In the genomic region with DNA sequence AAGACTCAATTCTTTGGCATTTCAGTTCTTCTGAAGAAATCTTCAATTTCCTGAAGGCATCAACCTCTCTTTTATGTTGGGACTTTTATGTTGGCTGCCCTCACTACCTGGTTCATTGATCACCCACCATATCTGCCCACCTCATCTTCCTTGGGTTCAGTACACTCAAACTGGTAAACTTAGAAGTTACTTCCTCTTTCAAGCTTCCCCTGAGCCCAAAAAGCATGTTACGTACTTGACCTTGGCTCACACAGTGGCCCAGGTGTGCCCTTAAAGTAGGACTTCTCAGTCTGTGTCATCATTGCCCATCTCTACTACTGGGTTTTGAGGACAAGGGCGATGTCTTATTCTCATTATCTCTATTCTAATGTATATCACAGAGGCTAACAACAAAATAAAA, we compare ENCODE assay signal across 28 cellular contexts.
DNase-seq lines count a peak whose midpoint lies in the region; ATAC-seq, FAIRE-seq and TF ChIP-seq lines count a peak whose summit lies in the region.
"Had no signal": no experiment of that assay in that cellular context is flagged by ENCODE, and none has a peak within 500 bp of the region (broad histone marks: within the 10 kb centered on the region; RNA-seq: fewer than 3 reads in every experiment).

No MANE protein-coding gene starts in this region.

- H4K20me1 ChIP-seq in H1 (replicated peaks in 1 of 2; ENCODE audit: control insufficient read depth in 1 of 2, insufficient read depth in 2 of 2, low read length in 2 of 2), result no peaks in the 10 kb centered on the region

- no peak overlapping the region for H2BK120ac ChIP-seq in H1 (replicated peaks; ENCODE audit: low read depth, low read length)

- WGBS in H1 (ENCODE audit: extremely low coverage in 1 of 2, insufficient coverage in 1 of 2, insufficient read length in 1 of 2, insufficient replicate concordance in 2 of 2, low coverage in 1 of 2, low lambda C conversion rate in 2 of 2, missing lambda C conversion rate in 1 of 2), 2 experiments, result 88% methylated on average over 2 of the region's 2 CpGs; no CpG with 5 or more reads in 1 of the 2 experiments

- ATAC-seq in GM18868 (IDR thresholded peaks at IDR 0.05; ENCODE audit: unreplicated experiment), result peak; percentile 93
- peak; percentile 47 for ATAC-seq in GM21619 (IDR thresholded peaks at IDR 0.05; ENCODE audit: unreplicated experiment)
- peak; percentile 68 for ATAC-seq in HG03159 (IDR thresholded peaks at IDR 0.05; ENCODE audit: unreplicated experiment)
- no peak for ATAC-seq in HG03521 (IDR thresholded peaks at IDR 0.05; ENCODE audit: unreplicated experiment)
- ATAC-seq: activated CD8-positive, alpha-beta T cell treated with anti-CD3 and anti-CD28 coated beads, Interleukin-2, amount 10 ng/mL, durations not matched to agents 7 days and 5 days; activated T-cell treated with anti-CD3 and anti-CD28 coated beads, Interleukin-2, amount 50 U/mL, for 4 hours; CD8-positive, alpha-beta T cell; effector memory CD8-positive, alpha-beta T cell; Panc1 had no signal

- no peak overlapping the region for H2AFZ ChIP-seq in H1 (ENCODE audit: low read length)

- H3K79me1 ChIP-seq in H1 (ENCODE audit: low read depth, low read length), result no peaks in the 10 kb centered on the region

- no peak overlapping the region for H3K4me2 ChIP-seq in H1 (ENCODE audit: insufficient read depth in 1 of 2, low read depth in 2 of 2, low read length in 2 of 2)

- TF ChIP-seq CTCF in H1 (IDR thresholded peaks at IDR 0.05; ENCODE audit: control extremely low read depth in 1 of 3, insufficient read depth in 1 of 3, low read depth in 1 of 3, low read length in 3 of 3) (no peak), vagina (IDR thresholded peaks at IDR 0.05) (no peak)

- H3K36me3 ChIP-seq in H1 (ENCODE audit: control insufficient read depth in 2 of 4, insufficient read depth in 4 of 4, low read length in 3 of 4) (no peaks in the 10 kb centered on the region), vagina (no peaks in the 10 kb centered on the region)
- H3K36me3 ChIP-seq: esophagus squamous epithelium, right atrium auricular region had no signal

- H2BK20ac ChIP-seq in H1 (ENCODE audit: low read length), result no peak overlapping the region

- TF ChIP-seq RAD21 in H1 (IDR thresholded peaks at IDR 0.05 in 1 of 2, conservative IDR thresholded peaks at IDR 0.05 in 1 of 2; ENCODE audit: low read depth in 2 of 2, low read length in 2 of 2), result no peak

- no peak for TF ChIP-seq EP300 in H1 (IDR thresholded peaks at IDR 0.05; ENCODE audit: borderline replicate concordance in 1 of 2, low read depth in 2 of 2, low read length in 2 of 2)

- peak overlapping the region; percentile 75 for H2BK12ac ChIP-seq in H1 (ENCODE audit: low read depth, low read length)

- H3K23me2 ChIP-seq in H1 (ENCODE audit: low read depth, low read length), result peaks cover 2% of the 10 kb centered on the region; the same call in 1 of the 2 replicates

- no peak overlapping the region for H3K14ac ChIP-seq in H1 (ENCODE audit: insufficient read length)

- no peak overlapping the region for H3K18ac ChIP-seq in H1 (ENCODE audit: extremely low read depth, low read length)

- no peak overlapping the region for H4K5ac ChIP-seq in H1 (ENCODE audit: insufficient read length, low read depth, low read length)

- H2BK15ac ChIP-seq in H1 (ENCODE audit: low read length), result no peak overlapping the region

- POLR2A ChIA-PET in H1 (lab: Charles Lee; ENCODE audit: partially characterized antibody), result no interaction called here

- H3K9ac ChIP-seq in H1 (replicated peaks in 1 of 4; ENCODE audit: extremely low read depth in 1 of 4, low read depth in 3 of 4, low read length in 3 of 4), result no peak overlapping the region

- FAIRE-seq in H1 (lab: Jason Lieb, UNC), result no peak
- FAIRE-seq: GM18507, H54 had no signal

- no peak overlapping the region for H3K4ac ChIP-seq in H1 (replicated peaks; ENCODE audit: insufficient read length, low read depth, low read length)

- H3K23ac ChIP-seq in H1 (ENCODE audit: insufficient read length), result no peak overlapping the region

- H3K9me3 ChIP-seq in H1 (ENCODE audit: insufficient read depth in 2 of 2, low read depth in 1 of 2, low read length in 1 of 2) (no peaks in the 10 kb centered on the region), vagina (no peaks in the 10 kb centered on the region)
- H3K9me3 ChIP-seq: esophagus squamous epithelium, right atrium auricular region, testis had no signal

- no peak overlapping the region for H4K8ac ChIP-seq in H1 (ENCODE audit: extremely low read depth, insufficient read depth, low read length)

- TF ChIP-seq POLR2A in H1 (IDR thresholded peaks at IDR 0.05; ENCODE audit: control extremely low read depth in 1 of 2, low read depth in 2 of 2, low read length in 2 of 2) (no peak), vagina (IDR thresholded peaks at IDR 0.05) (no peak)

- H3K56ac ChIP-seq in H1 (replicated peaks; ENCODE audit: insufficient read length, low read depth, low read length), result no peak overlapping the region

- H3K27me3 ChIP-seq in H1 (replicated peaks in 1 of 4; ENCODE audit: control insufficient read depth in 3 of 4, extremely low read depth in 1 of 4, insufficient read depth in 3 of 4, low read length in 3 of 4) (no peaks in the 10 kb centered on the region), vagina (no peaks in the 10 kb centered on the region)
- H3K27me3 ChIP-seq: esophagus squamous epithelium, right atrium auricular region, testis had no signal

- intact Hi-C loops in vagina (cut with DNase I), result no loop called here

- DNase-seq in H1 (ENCODE audit: low read depth in 1 of 2, low spot score in 2 of 2), result no peak
- DNase-seq in vagina (ENCODE audit: extremely low spot score in 2 of 2), result no peak
- no peak for DNase-seq in DMS 273 treated with DMSO at 0.1 percent for 48 hours (lab: John Stamatoyannopoulos, UW)
- no peak for DNase-seq in stimulated activated CD8-positive, alpha-beta memory T cell treated with anti-CD3 and anti-CD28 coated beads, Interleukin-4, amount 100 ng/mL, for 48 hours
- DNase-seq: activated CD8-positive, alpha-beta T cell treated with anti-CD3 and anti-CD28 coated beads, Interleukin-2, amount 10 ng/mL, durations not matched to agents 7 days and 5 days; activated naive CD8-positive, alpha-beta T cell treated with anti-CD3 and anti-CD28 coated beads for 36 hours; activated T-cell treated with anti-CD3 and anti-CD28 coated beads, Interleukin-2, amount 50 U/mL, for 4 hours; CD8-positive, alpha-beta T cell; DMS79 treated with DMSO at 0.1 percent for 48 hours; effector memory CD8-positive, alpha-beta T cell; esophagus squamous epithelium; mesenchymal stem cell; naive B cell; NCI-H1694 treated with DMSO at 0.1 percent for 48 hours; NCI-H226; NCI-H82; stimulated activated CD4-positive, alpha-beta T cell treated with anti-CD3 and anti-CD28 coated beads, Interleukin-12 subunit alpha, Interleukin-12 subunit beta, amount 100 ng/mL, for 4 hours; T-helper 2 cell; testis had no signal

- no peak overlapping the region for H2BK5ac ChIP-seq in H1 (ENCODE audit: low read depth, low read length)

- H3K4me3 ChIP-seq in H1 (ENCODE audit: extremely low read depth in 1 of 4, insufficient read depth in 2 of 4, low read depth in 3 of 4, low read length in 4 of 4), result no peak overlapping the region
- no peak overlapping the region for H3K4me3 ChIP-seq in vagina
- H3K4me3 ChIP-seq: esophagus squamous epithelium, right atrium auricular region, testis had no signal

- CTCF ChIA-PET in H1 (lab: Charles Lee; ENCODE audit: partially characterized antibody), result no interaction called here

- H3K4me1 ChIP-seq in H1 (replicated peaks in 1 of 4; ENCODE audit: control insufficient read depth in 3 of 4, insufficient read depth in 4 of 4, low read length in 3 of 4) (peaks cover 0 to 3% (median 0%) of the 10 kb centered on the region in 4 experiments; a peak in 2 of 7 replicates), vagina (no peaks in the 10 kb centered on the region)
- H3K4me1 ChIP-seq: esophagus squamous epithelium, right atrium auricular region, testis had no signal

- H3K27ac ChIP-seq in H1 (ENCODE audit: low read depth, low read length) (no peak overlapping the region), vagina (no peak overlapping the region)
- H3K27ac ChIP-seq: esophagus squamous epithelium, HL-60, right atrium auricular region, testis had no signal

- H3K79me2 ChIP-seq in H1 (ENCODE audit: control insufficient read depth in 1 of 2, insufficient read depth in 2 of 2, low read length in 2 of 2), result no peaks in the 10 kb centered on the region

- 0 out of 2 replicates have a peak overlapping the region, but pooled peaks have one; percentile 57 for H2AK5ac ChIP-seq in H1 (ENCODE audit: low read depth, low read length)

- no peak overlapping the region for H4K91ac ChIP-seq in H1 (replicated peaks; ENCODE audit: insufficient read length, low read length)

TF ChIP-seq in H1, 55 proteins besides CTCF, POLR2A, EP300 and RAD21 (continues in another document):
- TF ChIP-seq SIN3A (conservative IDR thresholded peaks at IDR 0.05 in 1 of 2, IDR thresholded peaks at IDR 0.05 in 1 of 2; ENCODE audit: low read depth in 1 of 2, low read length in 2 of 2), result no peak
- no peak for TF ChIP-seq EZH2 (IDR thresholded peaks at IDR 0.05; ENCODE audit: low read depth, low read length, severe bottlenecking)
- TF ChIP-seq RFX5 (IDR thresholded peaks at IDR 0.05; ENCODE audit: borderline replicate concordance, low read depth, low read length), result no peak
- TF ChIP-seq SP4 (IDR thresholded peaks at IDR 0.05; ENCODE audit: low read length), result no peak
- TF ChIP-seq TAF7 (optimal IDR thresholded peaks at IDR 0.05; ENCODE audit: borderline replicate concordance, low read depth, low read length), result no peak
- TF ChIP-seq HDAC6 (IDR thresholded peaks at IDR 0.05; ENCODE audit: low read depth, low read length), result no peak
- no peak for TF ChIP-seq EGR1 (IDR thresholded peaks at IDR 0.05; ENCODE audit: borderline replicate concordance, low read depth, low read length)
- TF ChIP-seq, protein P1, sequence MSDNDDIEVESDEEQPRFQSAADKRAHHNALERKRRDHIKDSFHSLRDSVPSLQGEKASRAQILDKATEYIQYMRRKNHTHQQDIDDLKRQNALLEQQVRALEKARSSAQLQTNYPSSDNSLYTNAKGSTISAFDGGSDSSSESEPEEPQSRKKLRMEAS (IDR thresholded peaks at IDR 0.05), result no peak
- no peak for TF ChIP-seq KDM4A (IDR thresholded peaks at IDR 0.05; ENCODE audit: low read depth, low read length, severe bottlenecking)
- TF ChIP-seq, protein P2, sequence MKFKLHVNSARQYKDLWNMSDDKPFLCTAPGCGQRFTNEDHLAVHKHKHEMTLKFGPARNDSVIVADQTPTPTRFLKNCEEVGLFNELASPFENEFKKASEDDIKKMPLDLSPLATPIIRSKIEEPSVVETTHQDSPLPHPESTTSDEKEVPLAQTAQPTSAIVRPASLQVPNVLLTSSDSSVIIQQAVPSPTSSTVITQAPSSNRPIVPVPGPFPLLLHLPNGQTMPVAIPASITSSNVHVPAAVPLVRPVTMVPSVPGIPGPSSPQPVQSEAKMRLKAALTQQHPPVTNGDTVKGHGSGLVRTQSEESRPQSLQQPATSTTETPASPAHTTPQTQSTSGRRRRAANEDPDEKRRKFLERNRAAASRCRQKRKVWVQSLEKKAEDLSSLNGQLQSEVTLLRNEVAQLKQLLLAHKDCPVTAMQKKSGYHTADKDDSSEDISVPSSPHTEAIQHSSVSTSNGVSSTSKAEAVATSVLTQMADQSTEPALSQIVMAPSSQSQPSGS (IDR thresholded peaks at IDR 0.05; ENCODE audit: low read length), result no peak
- TF ChIP-seq RBBP5 (IDR thresholded peaks at IDR 0.05; ENCODE audit: borderline replicate concordance, low read depth, low read length), result no peak
